Comparison of ENCODE assay signal across 17 cellular contexts in genomic region chr10:60267802-60268201, GRCh38.
"Had no signal": no experiment of that assay in that cellular context is flagged by ENCODE, and none has a peak within 500 bp of the region (broad histone marks: within the 10 kb centered on the region; RNA-seq: fewer than 3 reads in every experiment).

No MANE protein-coding gene starts in this region.

- H3K4me2 ChIP-seq: smooth muscle cell had no signal

- H3K9me3 ChIP-seq: esophagus squamous epithelium, lower lobe of right lung, ovary, psoas muscle, thoracic aorta had no signal

- H3K36me3 ChIP-seq: ovary, thoracic aorta, WERI-Rb-1 had no signal

- H3K4me1 ChIP-seq: esophagus squamous epithelium, lower lobe of right lung had no signal

- H3K4me3 ChIP-seq: esophagus squamous epithelium, lower lobe of right lung, ovary, psoas muscle, smooth muscle cell, thoracic aorta had no signal

- H3K27ac Mint-ChIP-seq: activated naive CD4-positive, alpha-beta T cell treated with anti-CD3 and anti-CD28 coated beads, Interleukin-2, amount 50 U/mL, for 24 hours; naive thymus-derived CD8-positive, alpha-beta T cell; stimulated activated memory B cell treated with anti-CD40 and anti-IgM and Interleukin-4, amounts not matched to agents 10 μg/mL and 1 μg/mL and 100 μg/mL, for 72 hours; T-helper 17 cell had no signal

- H3K4me3 Mint-ChIP-seq: activated naive CD4-positive, alpha-beta T cell treated with anti-CD3 and anti-CD28 coated beads, Interleukin-2, amount 50 U/mL, for 24 hours; naive thymus-derived CD8-positive, alpha-beta T cell; stimulated activated memory B cell treated with anti-CD40 and anti-IgM and Interleukin-4, amounts not matched to agents 10 μg/mL and 1 μg/mL and 100 μg/mL, for 72 hours; T-helper 17 cell had no signal

- ATAC-seq: naive thymus-derived CD8-positive, alpha-beta T cell; psoas muscle; sciatic nerve; stimulated activated memory B cell treated with anti-CD40 and anti-IgM and Interleukin-4, amounts not matched to agents 10 μg/mL and 1 μg/mL and 100 μg/mL, for 72 hours; T-helper 17 cell had no signal

- H3K27ac ChIP-seq: esophagus squamous epithelium, lower lobe of right lung, ovary, psoas muscle, thoracic aorta, WERI-Rb-1 had no signal

- DNase-seq: activated CD4-positive, alpha-beta T cell treated with anti-CD3 and anti-CD28 coated beads, Interleukin-2, amount 50 U/mL, for 4 hours; activated gamma-delta T cell; dermis blood vessel endothelial cell; effector memory CD4-positive, alpha-beta T cell; esophagus squamous epithelium; lower lobe of right lung; naive thymus-derived CD8-positive, alpha-beta T cell; ovary; psoas muscle; stimulated activated CD4-positive, alpha-beta T cell treated with anti-CD3 and anti-CD28 coated beads, Interleukin-4, amount 100 ng/mL, for 24 hours; T-helper 17 cell; WERI-Rb-1 had no signal

- H3K4me1 Mint-ChIP-seq: activated naive CD4-positive, alpha-beta T cell treated with anti-CD3 and anti-CD28 coated beads, Interleukin-2, amount 50 U/mL, for 24 hours had no signal

- H3K9me3 Mint-ChIP-seq: activated naive CD4-positive, alpha-beta T cell treated with anti-CD3 and anti-CD28 coated beads, Interleukin-2, amount 50 U/mL, for 24 hours; naive thymus-derived CD8-positive, alpha-beta T cell; stimulated activated memory B cell treated with anti-CD40 and anti-IgM and Interleukin-4, amounts not matched to agents 10 μg/mL and 1 μg/mL and 100 μg/mL, for 72 hours had no signal

- H3K27me3 ChIP-seq: esophagus squamous epithelium, ovary had no signal

- H3K27me3 Mint-ChIP-seq: activated naive CD4-positive, alpha-beta T cell treated with anti-CD3 and anti-CD28 coated beads, Interleukin-2, amount 50 U/mL, for 24 hours; stimulated activated memory B cell treated with anti-CD40 and anti-IgM and Interleukin-4, amounts not matched to agents 10 μg/mL and 1 μg/mL and 100 μg/mL, for 72 hours; T-helper 17 cell had no signal
